ENCODE assay signal across 14 cellular contexts in the genomic region with DNA sequence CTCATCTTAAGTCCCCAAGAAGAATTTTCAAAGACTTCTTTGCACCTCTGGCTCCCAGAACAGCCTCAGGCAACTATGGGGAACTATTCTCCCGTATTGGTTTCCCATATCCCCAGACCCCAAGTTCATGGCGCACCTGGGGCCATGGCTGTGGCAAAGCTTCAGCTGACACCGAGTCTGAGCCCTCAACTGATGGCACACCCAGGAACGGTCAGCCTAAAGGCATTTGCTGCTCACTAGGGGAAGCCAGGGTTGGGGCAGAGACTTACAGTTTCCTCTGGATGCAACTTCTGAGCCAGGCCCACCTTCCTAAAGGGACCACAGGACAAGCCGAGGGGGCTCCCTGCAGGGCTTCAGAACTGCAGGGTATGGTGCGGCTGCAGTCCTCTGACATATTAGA. TPM values are rescaled to one million over a fixed set of nuclear protein-coding genes. Genes with fewer than 3 reads are reported as not detected.
DNase-seq lines count a peak whose midpoint lies in the region; ATAC-seq, FAIRE-seq and TF ChIP-seq lines count a peak whose summit lies in the region.
"Had no signal": no experiment of that assay in that cellular context is flagged by ENCODE, and none has a peak within 500 bp of the region (broad histone marks: within the 10 kb centered on the region; RNA-seq: fewer than 3 reads in every experiment).

No MANE protein-coding gene starts in this region.

- H3K9me2 ChIP-seq in GM23248 (ENCODE audit: insufficient read depth): no peaks in the 10 kb centered on the region

- no peaks in the 10 kb centered on the region for H3K79me2 ChIP-seq in GM23248 (ENCODE audit: insufficient read depth)

- peaks cover 33% of the 10 kb centered on the region for H3K4me1 Mint-ChIP-seq in CD4-positive, alpha-beta T cell (ENCODE audit: low read depth)
- H3K4me1 Mint-ChIP-seq in activated CD4-positive, alpha-beta T cell treated with anti-CD3 and anti-CD28 coated beads for 36 hours: peaks cover 43% of the 10 kb centered on the region

- H3K27ac ChIP-seq in CD4-positive, alpha-beta T cell (ENCODE audit: low read depth, low read length): no peak overlapping the region
- H3K27ac ChIP-seq in GM23248 (peak overlapping the region; percentile 30), adrenal gland (peak overlapping the region in 4 of 5 donors; percentile 47 to 94 (median 78)), neuronal stem cell (replicated peaks; ENCODE audit: low read length) (no peak overlapping the region)

- H3K9me3 Mint-ChIP-seq in CD4-positive, alpha-beta T cell: no peaks in the 10 kb centered on the region
- H3K9me3 Mint-ChIP-seq in activated CD4-positive, alpha-beta T cell treated with anti-CD3 and anti-CD28 coated beads for 36 hours (ENCODE audit: low read depth): peaks cover 4% of the 10 kb centered on the region
- H3K9me3 Mint-ChIP-seq: activated naive CD4-positive, alpha-beta T cell treated with anti-CD3 and anti-CD28 coated beads for 36 hours; memory B cell had no signal

- DNase-seq in CD4-positive, alpha-beta T cell: no peak
- peak; percentile 64 for DNase-seq in GM23248
- DNase-seq in adrenal gland: peak in 1 of 7 donors; percentile 12
- DNase-seq in neuronal stem cell (ENCODE audit: low spot score): no peak
- DNase-seq in activated CD4-positive, alpha-beta T cell treated with anti-CD3 and anti-CD28 coated beads for 36 hours: no peak
- DNase-seq in superior temporal gyrus (ENCODE audit: extremely low spot score): no peak
- no peak for DNase-seq in D721Med (ENCODE audit: insufficient read length, low spot score)
- no peak for DNase-seq in NCI-H446 treated with DMSO at 0.1 percent for 48 hours (lab: John Stamatoyannopoulos, UW)
- DNase-seq: activated CD4-positive, alpha-beta T cell treated with anti-CD3 and anti-CD28 coated beads for 4 hours; stimulated activated CD4-positive, alpha-beta T cell treated with anti-CD3 and anti-CD28 coated beads, Interleukin-4, amount 100 ng/mL, for 24 hours; stimulated activated naive CD4-positive, alpha-beta T cell treated with Interleukin-2 at 50 U/mL for 16 hours had no signal

- TF ChIP-seq CTCF in CD4-positive, alpha-beta T cell (IDR thresholded peaks at IDR 0.05): no peak
- no peak for TF ChIP-seq CTCF in adrenal gland (IDR thresholded peaks at IDR 0.05)
- TF ChIP-seq CTCF in D721Med (IDR thresholded peaks at IDR 0.05; ENCODE audit: insufficient read depth, missing control alignments): no peak

- no peak overlapping the region for H3K9ac ChIP-seq in GM23248
- H3K9ac ChIP-seq in neuronal stem cell (ENCODE audit: low read depth, low read length, poor library complexity): no peak overlapping the region

- H2BK12ac ChIP-seq in neuronal stem cell (ENCODE audit: low read length): no peak overlapping the region

- peak overlapping the region; percentile 73 for H3K27ac Mint-ChIP-seq in CD4-positive, alpha-beta T cell
- H3K27ac Mint-ChIP-seq in activated CD4-positive, alpha-beta T cell treated with anti-CD3 and anti-CD28 coated beads for 36 hours: no peak overlapping the region
- H3K27ac Mint-ChIP-seq: memory B cell had no signal

- no peak overlapping the region for H4K91ac ChIP-seq in neuronal stem cell (ENCODE audit: low read depth, low read length, poor library complexity)

- H3K36me3 Mint-ChIP-seq in CD4-positive, alpha-beta T cell (ENCODE audit: low read depth): no peaks in the 10 kb centered on the region
- H3K36me3 Mint-ChIP-seq in activated CD4-positive, alpha-beta T cell treated with anti-CD3 and anti-CD28 coated beads for 36 hours (ENCODE audit: low read depth): no peaks in the 10 kb centered on the region
- H3K36me3 Mint-ChIP-seq: memory B cell had no signal

- no peak overlapping the region for H2AK5ac ChIP-seq in neuronal stem cell (ENCODE audit: low read depth, low read length)

- H4K8ac ChIP-seq in neuronal stem cell (ENCODE audit: low read depth, low read length): no peak overlapping the region

- TF ChIP-seq POLR2A in adrenal gland (IDR thresholded peaks at IDR 0.05): no peak

- no peak overlapping the region for H3K4me3 Mint-ChIP-seq in CD4-positive, alpha-beta T cell
- no peak overlapping the region for H3K4me3 Mint-ChIP-seq in activated CD4-positive, alpha-beta T cell treated with anti-CD3 and anti-CD28 coated beads for 36 hours
- H3K4me3 Mint-ChIP-seq: memory B cell had no signal

- peak overlapping the region; percentile 2 for H3K18ac ChIP-seq in neuronal stem cell (ENCODE audit: low read length)

- H3K36me3 ChIP-seq in GM23248 (ENCODE audit: low read depth): no peaks in the 10 kb centered on the region
- H3K36me3 ChIP-seq in adrenal gland (replicated peaks in 1 of 2): no peaks in the 10 kb centered on the region
- no peaks in the 10 kb centered on the region for H3K36me3 ChIP-seq in neuronal stem cell (replicated peaks in 1 of 2; ENCODE audit: control insufficient read depth in 2 of 2, insufficient read depth in 2 of 2, low read length in 2 of 2)

- H3K4me2 ChIP-seq in GM23248 (ENCODE audit: unreplicated experiment): peak overlapping the region; percentile 32
- no peak overlapping the region for H3K4me2 ChIP-seq in neuronal stem cell (ENCODE audit: insufficient read depth, low read length, poor library complexity, severe bottlenecking)

- H2BK120ac ChIP-seq in neuronal stem cell (ENCODE audit: low read depth, low read length): no peak overlapping the region

- no peak overlapping the region for H3K14ac ChIP-seq in neuronal stem cell (ENCODE audit: low read length)

- no peak overlapping the region for H3K4ac ChIP-seq in neuronal stem cell (ENCODE audit: low read length)

- POLR2A ChIA-PET in CD4-positive, alpha-beta T cell (lab: Charles Lee): no interaction called here
- POLR2A ChIA-PET in activated CD4-positive, alpha-beta T cell treated with anti-CD3 and anti-CD28 coated beads for 36 hours (lab: Charles Lee): no interaction called here

- CTCF ChIA-PET in CD4-positive, alpha-beta T cell (lab: Charles Lee): no interaction called here
- CTCF ChIA-PET in activated CD4-positive, alpha-beta T cell treated with anti-CD3 and anti-CD28 coated beads for 36 hours (lab: Charles Lee): no interaction called here

- H2AFZ ChIP-seq in GM23248 (no peak overlapping the region), neuronal stem cell (ENCODE audit: low read length) (peak overlapping the region; percentile 60)

- intact Hi-C loops in CD4-positive, alpha-beta T cell (cut with DNase I, micrococcal nuclease): no loop called here
- intact Hi-C loops in adrenal gland (cut with DNase I): no loop called here
- intact Hi-C loops in activated CD4-positive, alpha-beta T cell treated with anti-CD3 and anti-CD28 coated beads for 36 hours (cut with DNase I, micrococcal nuclease): loop anchor here in 1 of 2 experiments (2.0 kb wide), 1 partner anchor 50 kb away; no protein-coding TSS in a partner anchor

- H3K79me1 ChIP-seq in neuronal stem cell (ENCODE audit: low read depth, low read length): no peaks in the 10 kb centered on the region

- no peak overlapping the region for H3K4me3 ChIP-seq in GM23248
- H3K4me3 ChIP-seq in adrenal gland: no peak overlapping the region
- H3K4me3 ChIP-seq in neuronal stem cell (ENCODE audit: low read length in 2 of 2): no peak overlapping the region

- FAIRE-seq in D721Med (lab: Jason Lieb, UNC): no peak

- no peaks in the 10 kb centered on the region for H3K9me3 ChIP-seq in CD4-positive, alpha-beta T cell (ENCODE audit: control insufficient read depth, low read length)
- no peaks in the 10 kb centered on the region for H3K9me3 ChIP-seq in GM23248 (ENCODE audit: low read depth)
- no peaks in the 10 kb centered on the region for H3K9me3 ChIP-seq in adrenal gland (replicated peaks in 1 of 3)
- H3K9me3 ChIP-seq in neuronal stem cell (replicated peaks in 1 of 2; ENCODE audit: control insufficient read depth in 2 of 2, insufficient read depth in 1 of 2, low read depth in 1 of 2, low read length in 2 of 2): peaks cover 2 to 6% of the 10 kb centered on the region in 2 donors

- in situ Hi-C loops in GM23248 (cut with MboI): no loop called here

- H3K27me3 ChIP-seq in CD4-positive, alpha-beta T cell (ENCODE audit: control insufficient read depth, insufficient read depth, low read length): no peaks in the 10 kb centered on the region
- H3K27me3 ChIP-seq in GM23248 (replicated peaks; ENCODE audit: insufficient read depth) (no peaks in the 10 kb centered on the region), adrenal gland (no peaks in the 10 kb centered on the region), neuronal stem cell (ENCODE audit: control insufficient read depth in 3 of 3, insufficient read depth in 3 of 3, low read depth in 1 of 3, low read length in 3 of 3) (no peaks in the 10 kb centered on the region)

- 80 to 83% methylated on average over 6 of the region's 6 CpGs for WGBS in GM23248 (ENCODE audit: low coverage in 1 of 2, low lambda C conversion rate in 2 of 2, missing lambda C conversion rate in 2 of 2), 2 experiments
- 93 to 100% (median 96%) methylated on average over 4 to 6 of the region's 6 CpGs for WGBS in adrenal gland, 4 donors
- WGBS in neuronal stem cell (ENCODE audit: extremely low coverage in 2 of 2, insufficient read length in 2 of 2, insufficient replicate concordance in 1 of 2), 2 donors: no CpG with 5 or more reads among the region's 6 CpGs

- ATAC-seq in CD4-positive, alpha-beta T cell (ENCODE audit: poor library complexity): no peak
- no peak for ATAC-seq in activated CD4-positive, alpha-beta T cell treated with anti-CD3 and anti-CD28 coated beads for 36 hours

- H2BK15ac ChIP-seq in neuronal stem cell (ENCODE audit: low read length): no peak overlapping the region

- H3K27me3 Mint-ChIP-seq in CD4-positive, alpha-beta T cell: no peaks in the 10 kb centered on the region
- no peaks in the 10 kb centered on the region for H3K27me3 Mint-ChIP-seq in activated CD4-positive, alpha-beta T cell treated with anti-CD3 and anti-CD28 coated beads for 36 hours
- H3K27me3 Mint-ChIP-seq: progenitor cell of endocrine pancreas had no signal

- peaks cover 73% of the 10 kb centered on the region for H3K4me1 ChIP-seq in GM23248 (ENCODE audit: insufficient read depth)
- peaks cover 10 to 57% of the 10 kb centered on the region in 2 donors for H3K4me1 ChIP-seq in adrenal gland (replicated peaks in 1 of 2)
- peaks cover 4 to 10% of the 10 kb centered on the region in 2 donors for H3K4me1 ChIP-seq in neuronal stem cell (ENCODE audit: control insufficient read depth in 2 of 2, insufficient read depth in 1 of 2, low read depth in 1 of 2, low read length in 2 of 2)

- no peaks in the 10 kb centered on the region for H4K20me1 ChIP-seq in GM23248 (ENCODE audit: insufficient read depth)

- H3F3A ChIP-seq in GM23248 (ENCODE audit: insufficient read depth): peaks cover 37% of the 10 kb centered on the region; the same call in 1 of the 2 replicates

- H3K23ac ChIP-seq in neuronal stem cell (ENCODE audit: low read depth, low read length, poor library complexity): no peak overlapping the region

- H2BK5ac ChIP-seq in neuronal stem cell (ENCODE audit: low read length): peak overlapping the region; percentile 2

RNA-seq across cellular contexts. Expression of a gene that starts 13.7 kb away (rescaled TPM):
- total RNA-seq in CD4-positive, alpha-beta T cell: not detected
- total RNA-seq in GM23248 (2014; rRNA removed; shearing (Covaris generic)): not detected in 2 replicates
- polyA plus RNA-seq in GM23248 (2016; fragmentation: Nextera tagmentation; extraction: Ambion mirVana): not detected in 2 replicates
- total RNA-seq in adrenal gland: 10 to 100 TPM in 2 of 8 donors, 1 to 10 TPM in 1, under 1 TPM in 2, not detected in 3; 0.14 to 15.0 (median 2.3) TPM
- 1 to 10 TPM in 2 of 3 donors, not detected in 1; 1.1 to 1.8 TPM for polyA plus RNA-seq in adrenal gland
- 0.22 TPM for polyA plus RNA-seq in neuronal stem cell (2013, experiment 1 of 2)
- polyA plus RNA-seq in neuronal stem cell (2013, experiment 2 of 2): 0.08 TPM
- total RNA-seq in activated CD4-positive, alpha-beta T cell treated with anti-CD3 and anti-CD28 coated beads for 36 hours: not detected
- total RNA-seq: activated naive CD4-positive, alpha-beta T cell treated with anti-CD3 and anti-CD28 coated beads for 36 hours had no signal

RNA-seq across cellular contexts. Expression of a gene that starts 21.9 kb away (rescaled TPM):
- not detected for total RNA-seq in CD4-positive, alpha-beta T cell
- total RNA-seq in GM23248 (2014; rRNA removed; shearing (Covaris generic)): not detected in 2 replicates
- polyA plus RNA-seq in GM23248 (2016; fragmentation: Nextera tagmentation; extraction: Ambion mirVana): 0.23 TPM in 1 of 2 replicates, not detected in the other
- total RNA-seq in adrenal gland: under 1 TPM in 1 of 8 donors, not detected in 7; 0.65 TPM
- under 1 TPM in 2 of 3 donors, not detected in 1; 0.24 to 0.30 TPM for polyA plus RNA-seq in adrenal gland
- polyA plus RNA-seq in neuronal stem cell (2013, experiment 1 of 2): 0.11 TPM
- polyA plus RNA-seq in neuronal stem cell (2013, experiment 2 of 2): 0.03 TPM
- total RNA-seq in activated CD4-positive, alpha-beta T cell treated with anti-CD3 and anti-CD28 coated beads for 36 hours: under 1 TPM; 0.39 to 0.56 TPM
- total RNA-seq: progenitor cell of endocrine pancreas had no signal

Comparison
In these comparisons a context has a peak if more than half of its experiments do, and no peak if none do; other contexts are left out.
1. H3K27ac ChIP-seq: peak in GM23248 (single experiment) and adrenal gland (4 of 5); none in CD4-positive, alpha-beta T cell (single experiment) and neuronal stem cell (single experiment).